In the genomic region with DNA sequence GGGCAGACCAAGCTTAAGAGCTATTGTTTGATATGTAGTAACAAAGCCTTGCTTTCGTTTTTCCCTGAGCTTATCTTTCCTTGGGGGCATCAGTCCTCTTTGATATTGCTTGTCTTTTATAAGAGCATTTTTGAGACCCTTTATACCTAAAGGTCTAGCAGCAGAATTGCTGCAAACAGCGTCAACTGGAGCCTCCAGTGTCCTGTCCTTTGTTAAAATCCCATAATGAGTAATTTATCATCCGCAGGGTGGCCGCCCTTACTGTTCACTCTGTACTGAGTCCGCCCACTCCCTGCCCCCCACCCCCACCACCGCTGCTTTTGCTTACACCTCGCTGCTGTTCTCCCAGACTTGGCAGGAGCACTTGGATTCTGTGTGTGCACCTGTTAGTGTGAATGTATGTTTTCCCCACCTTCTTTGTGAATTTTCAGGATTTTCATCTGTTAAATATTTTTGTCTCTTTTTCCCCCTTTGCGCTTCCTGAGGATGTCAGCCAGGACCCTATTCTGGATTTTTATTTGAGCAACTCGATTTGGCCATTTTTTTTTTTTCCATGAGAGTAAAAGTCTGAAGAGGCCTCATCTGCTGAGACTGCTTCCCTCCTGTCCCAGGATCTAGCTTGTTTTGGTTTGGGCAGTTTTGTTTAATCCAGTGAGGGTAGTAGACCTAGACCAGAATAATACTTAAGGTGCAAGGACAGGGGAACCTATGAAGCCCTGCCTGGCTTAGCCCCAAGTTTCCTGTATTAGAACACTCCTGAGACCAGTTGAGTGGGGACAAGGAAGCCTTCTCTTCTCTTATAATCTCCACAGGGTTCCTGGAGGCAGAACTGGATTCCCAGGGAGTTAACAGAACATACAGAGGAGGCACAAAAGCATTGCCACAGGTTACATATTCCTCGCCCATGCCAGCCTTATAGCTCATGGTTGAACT, we compare ENCODE assay signal across 8 cellular contexts. TPM values are rescaled to one million over a fixed set of nuclear protein-coding genes. Genes with fewer than 3 reads are reported as not detected.
DNase-seq lines count a peak whose midpoint lies in the region; ATAC-seq and TF ChIP-seq lines count a peak whose summit lies in the region.

No MANE protein-coding gene starts in this region.

- peak overlapping the region; percentile 14 for H3K9ac ChIP-seq in HUES6 (ENCODE audit: low read length)

- ATAC-seq in mucosa of descending colon: peak; percentile 53
- no peak for ATAC-seq in GM21576 (IDR thresholded peaks at IDR 0.05; ENCODE audit: unreplicated experiment)

- intact Hi-C loops in ascending aorta (cut with DNase I): loop anchor here (2.0 to 10.0 kb wide), 3 partner anchors 40 to 308 kb away; a partner anchor contains a TSS
- intact Hi-C loops in mucosa of descending colon (cut with DNase I, micrococcal nuclease): no loop called here

- H3K4me1 ChIP-seq in HUES6 (ENCODE audit: control insufficient read depth, insufficient read depth, low read length): peaks cover 53% of the 10 kb centered on the region
- H3K4me1 ChIP-seq in ascending aorta: peaks cover 28 to 43% of the 10 kb centered on the region in 2 donors
- peaks cover 49% of the 10 kb centered on the region for H3K4me1 ChIP-seq in mucosa of descending colon (ENCODE audit: low read depth)

- TF ChIP-seq CTCF in 22Rv1 (IDR thresholded peaks at IDR 0.05) (no peak), ascending aorta (IDR thresholded peaks at IDR 0.05) (no peak), mucosa of descending colon (IDR thresholded peaks at IDR 0.05) (no peak)

- H3K4me3 ChIP-seq in HUES6 (ENCODE audit: low read depth, low read length): no peak overlapping the region
- H3K4me3 ChIP-seq in ascending aorta: no peak overlapping the region
- no peak overlapping the region for H3K4me3 ChIP-seq in mucosa of descending colon

- no peaks in the 10 kb centered on the region for H3K27me3 ChIP-seq in HUES6 (ENCODE audit: control insufficient read depth, insufficient read depth, low read length)
- H3K27me3 ChIP-seq in ascending aorta: no peaks in the 10 kb centered on the region

- H3K9me3 ChIP-seq in HUES6 (ENCODE audit: control insufficient read depth, insufficient read depth, low read depth, low read length) (no peaks in the 10 kb centered on the region), ascending aorta (no peaks in the 10 kb centered on the region), mucosa of descending colon (no peaks in the 10 kb centered on the region)

- DNase-seq in ascending aorta (ENCODE audit: low spot score in 2 of 2) (no peak), mucosa of descending colon (peak in 1 of 3 donors; percentile 56), NCI-H526 (lab: John Stamatoyannopoulos, UW) (no peak), mucosa of gallbladder (ENCODE audit: low spot score) (no peak), SHP77 treated with DMSO at 0.1 percent for 48 hours (lab: John Stamatoyannopoulos, UW) (no peak)

- H3K27ac ChIP-seq in 22Rv1 (peak overlapping the region; percentile 77), HUES6 (ENCODE audit: low read depth, low read length) (0 out of 2 replicates have a peak overlapping the region, but pooled peaks have one; percentile 44), ascending aorta (peak overlapping the region; percentile 91 to 94)

- H3K36me3 ChIP-seq in HUES6 (ENCODE audit: control insufficient read depth, insufficient read depth, low read length) (peaks cover 21% of the 10 kb centered on the region), ascending aorta (peaks cover 2 to 23% of the 10 kb centered on the region in 2 donors), mucosa of descending colon (ENCODE audit: low read depth) (no peaks in the 10 kb centered on the region)

RNA-seq across cellular contexts. Expression of a gene that starts 8.1 kb away (rescaled TPM):
- 30.0 TPM for total RNA-seq in ascending aorta
- total RNA-seq in mucosa of descending colon: 100 to 1,000 TPM in 1 of 3 donors, 10 to 100 TPM in 2; 56.5 to 113 (median 58.1) TPM
- 102 TPM for total RNA-seq in mucosa of gallbladder

RNA-seq across cellular contexts. Expression of a gene that starts 26.6 kb away (rescaled TPM):
- 11.8 TPM for total RNA-seq in ascending aorta
- 1 to 10 TPM; 2.8 to 4.3 (median 3.5) TPM for total RNA-seq in mucosa of descending colon
- total RNA-seq in mucosa of gallbladder: 13.3 TPM

RNA-seq across cellular contexts. Expression of a gene that starts 38.8 kb away (rescaled TPM):
- total RNA-seq in ascending aorta (113 TPM), mucosa of descending colon (10 to 100 TPM; 57.2 to 71.0 (median 63.9) TPM), mucosa of gallbladder (131 TPM)

RNA-seq across cellular contexts. Expression of a gene that starts 39.0 kb away (rescaled TPM):
- total RNA-seq in ascending aorta: not detected
- 1 to 10 TPM in 1 of 3 donors, under 1 TPM in 2; 0.48 to 1.1 (median 0.66) TPM for total RNA-seq in mucosa of descending colon
- total RNA-seq in mucosa of gallbladder: 1.6 TPM

RNA-seq across cellular contexts. Expression of a gene that starts 55.0 kb away (rescaled TPM):
- total RNA-seq in ascending aorta: 124 TPM
- total RNA-seq in mucosa of descending colon: 10 to 100 TPM in 2 of 3 donors, 1 to 10 TPM in 1; 6.1 to 47.9 (median 18.9) TPM
- total RNA-seq in mucosa of gallbladder: 55.4 TPM
